Comparison of ENCODE assay signal across 16 cellular contexts in the genomic region with DNA sequence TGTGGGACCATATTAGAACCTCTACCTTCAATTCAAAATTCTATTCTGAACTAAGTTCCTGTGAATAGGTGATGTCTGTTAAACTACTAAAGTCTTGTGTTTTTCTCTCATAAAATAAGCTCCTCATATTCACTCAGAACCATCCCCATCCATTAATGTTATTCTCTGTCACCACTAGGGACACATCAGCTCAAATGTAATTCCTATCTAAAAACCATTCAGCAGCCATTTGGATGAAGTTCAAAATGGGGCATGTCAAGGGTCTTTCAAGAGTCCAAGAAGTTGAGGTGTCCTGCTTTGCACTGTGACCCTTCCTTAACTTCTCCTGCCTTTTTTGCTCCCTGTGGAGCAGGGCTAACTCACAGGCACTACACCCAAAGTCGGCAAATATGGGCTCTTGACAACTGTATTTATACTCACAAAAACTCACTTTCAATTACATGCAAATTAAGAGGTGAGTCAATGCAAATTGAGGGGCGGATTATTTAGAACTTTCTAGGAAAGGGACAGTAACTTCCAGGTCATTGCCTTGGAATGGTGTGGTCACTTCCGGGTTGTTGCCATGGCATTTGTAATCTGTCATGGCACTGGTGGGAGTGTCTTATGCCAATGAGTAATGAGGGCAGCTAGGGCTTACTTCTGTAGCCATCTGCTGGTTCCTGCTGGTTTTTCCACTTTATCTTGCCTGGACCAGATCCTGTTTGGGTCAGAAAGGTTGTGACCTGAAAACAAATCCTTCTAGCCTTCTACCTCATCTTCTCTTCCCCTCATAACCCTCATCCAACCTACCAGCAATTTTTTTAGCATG.
A peak's percentile ranks its signal among the peaks of the same experiment; 100 is the strongest.
DNase-seq lines count a peak whose midpoint lies in the region; ATAC-seq and TF ChIP-seq lines count a peak whose summit lies in the region.
"Had no signal": no experiment of that assay in that cellular context is flagged by ENCODE, and none has a peak within 500 bp of the region (broad histone marks: within the 10 kb centered on the region; RNA-seq: fewer than 3 reads in every experiment).

No MANE protein-coding gene starts in this region.

- H3K4me3 Mint-ChIP-seq in MCF 10A (ENCODE audit: unreplicated experiment) = no peak overlapping the region
- no peak overlapping the region for H3K4me3 Mint-ChIP-seq in activated T-cell treated with anti-CD3 and anti-CD28 coated beads, Interleukin-2, amount 50 U/mL, for 4 hours
- H3K4me3 Mint-ChIP-seq: activated CD4-positive, alpha-beta T cell treated with anti-CD3 and anti-CD28 coated beads for 36 hours; dendritic cell treated with granulocyte-macrophage colony-stimulating factor and Interleukin-4, amounts not matched to agents 40 ng/mL and 50 ng/mL, for 4 days had no signal

- H3K9me2 ChIP-seq in SK-N-SH = no peaks in the 10 kb centered on the region

- no TSS peak for BruUV-seq in MCF 10A (replicated peaks; lab: Mats Ljungman, UMichigan)

- H3K4me3 ChIP-seq in breast epithelium = no peak overlapping the region
- no peak overlapping the region for H3K4me3 ChIP-seq in SK-N-SH (ENCODE audit: low read depth in 2 of 2, low read length in 1 of 2)
- H3K4me3 ChIP-seq: HAP-1, sigmoid colon, upper lobe of right lung had no signal

- H2AFZ ChIP-seq in SK-N-SH (ENCODE audit: low read depth) = peak overlapping the region; percentile 58; the same call in 1 of the 2 replicates

- H3K9me3 ChIP-seq in breast epithelium = peaks cover 0 to 6% of the 10 kb centered on the region in 2 donors
- H3K9me3 ChIP-seq in SK-N-SH = no peaks in the 10 kb centered on the region
- H3K9me3 ChIP-seq: HAP-1, upper lobe of right lung had no signal

- H3K27ac Mint-ChIP-seq in MCF 10A (ENCODE audit: low read depth, unreplicated experiment) = no peak overlapping the region
- H3K27ac Mint-ChIP-seq: activated CD4-positive, alpha-beta T cell treated with anti-CD3 and anti-CD28 coated beads for 36 hours; dendritic cell treated with granulocyte-macrophage colony-stimulating factor and Interleukin-4, amounts not matched to agents 40 ng/mL and 50 ng/mL, for 4 days had no signal

- H3F3A ChIP-seq in SK-N-SH (replicated peaks; ENCODE audit: insufficient read depth) = no peaks in the 10 kb centered on the region

- DNase-seq in MCF 10A (ENCODE audit: unreplicated experiment) (peak; percentile 81), breast epithelium (ENCODE audit: low spot score in 2 of 2) (no peak), SK-N-SH (no peak), fibroblast of gingiva (ENCODE audit: low read depth) (peak; percentile 29), NCI-H146 treated with DMSO at 0.1 percent for 48 hours (lab: John Stamatoyannopoulos, UW; ENCODE audit: unreplicated experiment) (no peak), COR-L47 (lab: John Stamatoyannopoulos, UW) (no peak)
- no peak for DNase-seq in activated T-cell treated with anti-CD3 and anti-CD28 coated beads, Interleukin-2, amount 50 U/mL, for 4 hours
- DNase-seq: activated CD4-positive, alpha-beta T cell treated with anti-CD3 and anti-CD28 coated beads for 36 hours; activated effector memory CD4-positive, alpha-beta T cell treated with anti-CD3 and anti-CD28 coated beads, Interleukin-2, amount 50 U/mL, for 16 hours; NCI-H1417 treated with DMSO at 0.1 percent for 48 hours; sigmoid colon; upper lobe of right lung had no signal

- CTCF ChIA-PET in MCF 10A (lab: Yijun Ruan, JAX) = interaction anchor here (1.0 to 1.7 kb wide), 2 partner anchors 347 to 350 kb away, joined by 3 to 5 read pairs; no protein-coding TSS in a partner anchor
- CTCF ChIA-PET in SK-N-SH (lab: Yijun Ruan, JAX) = interaction anchor here (0.8 kb wide), 1 partner anchor 827 kb away, joined by 3 read pairs; no protein-coding TSS in a partner anchor

- H3K9me3 Mint-ChIP-seq in MCF 10A (ENCODE audit: unreplicated experiment) = peaks cover 9% of the 10 kb centered on the region
- peaks cover 3% of the 10 kb centered on the region for H3K9me3 Mint-ChIP-seq in activated T-cell treated with anti-CD3 and anti-CD28 coated beads, Interleukin-2, amount 50 U/mL, for 4 hours

- no peaks in the 10 kb centered on the region for H3K4me1 ChIP-seq in breast epithelium
- H3K4me1 ChIP-seq in SK-N-SH (ENCODE audit: control insufficient read depth in 1 of 2, insufficient read depth in 2 of 2, low read depth in 1 of 2, low read length in 1 of 2) = no peaks in the 10 kb centered on the region
- H3K4me1 ChIP-seq: HAP-1, sigmoid colon, upper lobe of right lung had no signal

- WGBS in SK-N-SH (ENCODE audit: low lambda C conversion rate) = 0% methylated on average over 3 of the region's 3 CpGs

- no peak for TF ChIP-seq RAD21 in SK-N-SH (IDR thresholded peaks at IDR 0.05; ENCODE audit: low read length)

- no peak overlapping the region for H3K9ac ChIP-seq in SK-N-SH

- H3K36me3 Mint-ChIP-seq in MCF 10A (ENCODE audit: insufficient read depth, unreplicated experiment) = no peaks in the 10 kb centered on the region
- H3K36me3 Mint-ChIP-seq in activated T-cell treated with anti-CD3 and anti-CD28 coated beads, Interleukin-2, amount 50 U/mL, for 4 hours (ENCODE audit: insufficient read depth) = peaks cover 4% of the 10 kb centered on the region

- TF ChIP-seq CTCF in MCF 10A (IDR thresholded peaks at IDR 0.05; ENCODE audit: unreplicated experiment) (no peak), breast epithelium (IDR thresholded peaks at IDR 0.05) (no peak), SK-N-SH (IDR thresholded peaks at IDR 0.05) (peak; percentile 20; the same call in 1 of the 2 replicates)

- intact Hi-C loops in MCF 10A (cut with micrococcal nuclease) = loop anchor here (2.0 to 5.0 kb wide), 2 partner anchors 342 to 604 kb away; no protein-coding TSS in a partner anchor
- intact Hi-C loops in breast epithelium (cut with DNase I; ENCODE audit: low total_unique reads) = no loop called here

- H3K27ac ChIP-seq in breast epithelium (no peak overlapping the region), SK-N-SH (ENCODE audit: low read depth in 2 of 2, low read length in 1 of 2) (no peak overlapping the region)
- H3K27ac ChIP-seq: sigmoid colon, upper lobe of right lung had no signal

- no peaks in the 10 kb centered on the region for H3K36me3 ChIP-seq in breast epithelium
- H3K36me3 ChIP-seq in SK-N-SH (replicated peaks in 1 of 2; ENCODE audit: control insufficient read depth in 1 of 2, insufficient read depth in 2 of 2, low read length in 1 of 2) = no peaks in the 10 kb centered on the region
- H3K36me3 ChIP-seq: HAP-1, sigmoid colon, upper lobe of right lung had no signal

- no peaks in the 10 kb centered on the region for H3K27me3 ChIP-seq in breast epithelium
- no peaks in the 10 kb centered on the region; the same call in 1 of the 2 replicates for H3K27me3 ChIP-seq in SK-N-SH (ENCODE audit: insufficient read depth)
- H3K27me3 ChIP-seq: sigmoid colon, upper lobe of right lung had no signal

- no peak overlapping the region for H3K4me2 ChIP-seq in SK-N-SH

- ATAC-seq in GM18870 (IDR thresholded peaks at IDR 0.05; ENCODE audit: unreplicated experiment) = no peak
- no peak for ATAC-seq in activated T-cell treated with anti-CD3 and anti-CD28 coated beads, Interleukin-2, amount 50 U/mL, for 4 hours
- ATAC-seq: activated CD4-positive, alpha-beta T cell treated with anti-CD3 and anti-CD28 coated beads for 36 hours; Panc1; upper lobe of right lung had no signal

- H3K4me1 Mint-ChIP-seq in MCF 10A (ENCODE audit: insufficient read depth, unreplicated experiment) = peaks cover 10% of the 10 kb centered on the region
- no peaks in the 10 kb centered on the region for H3K4me1 Mint-ChIP-seq in activated T-cell treated with anti-CD3 and anti-CD28 coated beads, Interleukin-2, amount 50 U/mL, for 4 hours (ENCODE audit: low read depth)
- H3K4me1 Mint-ChIP-seq: activated CD4-positive, alpha-beta T cell treated with anti-CD3 and anti-CD28 coated beads for 36 hours had no signal

- no peak for TF ChIP-seq POLR2A in breast epithelium (IDR thresholded peaks at IDR 0.05)

- POLR2A ChIA-PET in MCF 10A (lab: Yijun Ruan, JAX) = interaction anchor here (0.6 to 2.0 kb wide), 4 partner anchors 8 to 341 kb away, joined by 3 to 12 read pairs (median 5); no protein-coding TSS in a partner anchor
- POLR2A ChIA-PET in SK-N-SH (lab: Yijun Ruan, JAX) = no interaction called here

- no peaks in the 10 kb centered on the region for H3K79me2 ChIP-seq in SK-N-SH (ENCODE audit: insufficient read depth)

- H3K27me3 Mint-ChIP-seq in MCF 10A (ENCODE audit: insufficient read depth, unreplicated experiment) = no peaks in the 10 kb centered on the region
- no peaks in the 10 kb centered on the region for H3K27me3 Mint-ChIP-seq in activated T-cell treated with anti-CD3 and anti-CD28 coated beads, Interleukin-2, amount 50 U/mL, for 4 hours (ENCODE audit: low read depth)
- H3K27me3 Mint-ChIP-seq: activated CD4-positive, alpha-beta T cell treated with anti-CD3 and anti-CD28 coated beads for 36 hours had no signal

- H4K20me1 ChIP-seq in SK-N-SH (ENCODE audit: insufficient read depth) = no peaks in the 10 kb centered on the region

- TF ChIP-seq EP300 in SK-N-SH (IDR thresholded peaks at IDR 0.05; ENCODE audit: borderline replicate concordance in 1 of 2, low read depth in 1 of 2, low read length in 1 of 2) = no peak

TF ChIP-seq in SK-N-SH, 30 proteins besides CTCF, POLR2A, EP300 and RAD21:
- peak; percentile 76 for TF ChIP-seq GABPA (IDR thresholded peaks at IDR 0.05; ENCODE audit: low read depth)
- TF ChIP-seq RFX5 (IDR thresholded peaks at IDR 0.05; ENCODE audit: low read length) = no peak
- TF ChIP-seq, protein P1, sequence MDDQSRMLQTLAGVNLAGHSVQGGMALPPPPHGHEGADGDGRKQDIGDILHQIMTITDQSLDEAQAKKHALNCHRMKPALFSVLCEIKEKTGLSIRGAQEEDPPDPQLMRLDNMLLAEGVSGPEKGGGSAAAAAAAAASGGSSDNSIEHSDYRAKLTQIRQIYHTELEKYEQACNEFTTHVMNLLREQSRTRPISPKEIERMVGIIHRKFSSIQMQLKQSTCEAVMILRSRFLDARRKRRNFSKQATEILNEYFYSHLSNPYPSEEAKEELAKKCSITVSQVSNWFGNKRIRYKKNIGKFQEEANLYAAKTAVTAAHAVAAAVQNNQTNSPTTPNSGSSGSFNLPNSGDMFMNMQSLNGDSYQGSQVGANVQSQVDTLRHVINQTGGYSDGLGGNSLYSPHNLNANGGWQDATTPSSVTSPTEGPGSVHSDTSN (IDR thresholded peaks at IDR 0.05) = peak; percentile 73
- TF ChIP-seq ELF1 (IDR thresholded peaks at IDR 0.05) = 0 out of 2 replicates have a peak, but pooled peaks have one; percentile 26
- TF ChIP-seq YY1 (IDR thresholded peaks at IDR 0.05; ENCODE audit: low read depth) = no peak
- TF ChIP-seq, protein P2, sequence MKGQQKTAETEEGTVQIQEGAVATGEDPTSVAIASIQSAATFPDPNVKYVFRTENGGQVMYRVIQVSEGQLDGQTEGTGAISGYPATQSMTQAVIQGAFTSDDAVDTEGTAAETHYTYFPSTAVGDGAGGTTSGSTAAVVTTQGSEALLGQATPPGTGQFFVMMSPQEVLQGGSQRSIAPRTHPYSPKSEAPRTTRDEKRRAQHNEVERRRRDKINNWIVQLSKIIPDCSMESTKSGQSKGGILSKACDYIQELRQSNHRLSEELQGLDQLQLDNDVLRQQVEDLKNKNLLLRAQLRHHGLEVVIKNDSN (IDR thresholded peaks at IDR 0.05; ENCODE audit: borderline replicate concordance, low read depth) = no peak
TF ChIP-seq in SK-N-SH: peak in this region for 3.

Comparison
In these comparisons a context has a peak if more than half of its experiments do, and no peak if none do; other contexts are left out.
1. DNase-seq: peak in MCF 10A (single experiment) and fibroblast of gingiva (single experiment); none in breast epithelium (0 of 2), SK-N-SH (single experiment), NCI-H146 treated with DMSO at 0.1 percent for 48 hours (single experiment), COR-L47 (single experiment) and activated T-cell treated with anti-CD3 and anti-CD28 coated beads, Interleukin-2, amount 50 U/mL, for 4 hours (single experiment).